Comparison of ENCODE assay signal across 7 cellular contexts in the genomic region with DNA sequence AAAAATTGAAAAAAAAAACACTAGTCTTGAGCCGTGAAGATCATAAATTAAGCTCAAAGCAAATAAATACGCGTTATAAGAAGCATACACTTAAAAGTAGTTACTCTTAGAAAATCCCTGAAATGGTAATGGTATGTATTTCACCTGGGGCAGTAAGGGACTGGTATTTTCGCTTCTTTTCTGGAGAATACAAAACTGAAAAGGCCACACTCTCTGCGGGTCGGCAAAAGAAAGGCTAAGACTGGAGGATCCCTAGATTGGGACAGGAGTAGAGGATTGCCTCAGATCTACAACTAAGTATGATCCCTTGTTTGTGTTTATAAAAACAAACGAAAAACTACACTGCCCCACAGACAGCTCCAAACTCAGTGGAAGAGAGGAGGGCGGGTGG. TPM values are rescaled to one million over a fixed set of nuclear protein-coding genes. Genes with fewer than 3 reads are reported as not detected.
DNase-seq lines count a peak whose midpoint lies in the region; ATAC-seq and TF ChIP-seq lines count a peak whose summit lies in the region.

No MANE protein-coding gene starts in this region.

- H3K27me3 ChIP-seq in iPS-15b (ENCODE audit: control insufficient read depth, insufficient read depth, low read length): no peaks in the 10 kb centered on the region

- H3K4me3 Mint-ChIP-seq in HFFc6: peak overlapping the region; percentile 98
- peak overlapping the region; percentile 99 for H3K4me3 Mint-ChIP-seq in activated CD8-positive, alpha-beta T cell treated with anti-CD3 and anti-CD28 coated beads, Interleukin-2, amount 10 ng/mL, durations not matched to agents 7 days and 5 days
- H3K4me3 Mint-ChIP-seq in stimulated activated naive CD8-positive, alpha-beta T cell treated with anti-CD3 and anti-CD28 coated beads, Interleukin-15, amount 100 ng/mL, for 72 hours: peak overlapping the region; percentile 99 to 100

- CTCF ChIA-PET in activated CD8-positive, alpha-beta T cell treated with anti-CD3 and anti-CD28 coated beads, Interleukin-2, amount 10 ng/mL, durations not matched to agents 7 days and 5 days (lab: Charles Lee): interaction anchor here (0.8 to 3.6 kb wide), 10 partner anchors 14 to 420 kb away, joined by 3 to 20 read pairs (median 4); a partner anchor contains a TSS

- no peak for TF ChIP-seq CTCF in HFFc6 (IDR thresholded peaks at IDR 0.05)

- H3K4me3 ChIP-seq in iPS-15b (ENCODE audit: low read depth, low read length): peak overlapping the region; percentile 69

- H3K9me3 ChIP-seq in iPS-15b (ENCODE audit: control insufficient read depth, insufficient read depth, low read length): no peaks in the 10 kb centered on the region

- DNase-seq in HFFc6 (peak; percentile 1), NCI-H2171 treated with DMSO at 0.1 percent for 48 hours (lab: John Stamatoyannopoulos, UW) (no peak)
- no peak for DNase-seq in activated CD8-positive, alpha-beta T cell treated with anti-CD3 and anti-CD28 coated beads, Interleukin-2, amount 10 ng/mL, durations not matched to agents 7 days and 5 days
- DNase-seq in stimulated activated naive CD8-positive, alpha-beta T cell treated with anti-CD3 and anti-CD28 coated beads, Interleukin-15, amount 100 ng/mL, for 72 hours: no peak
- DNase-seq in stimulated activated CD4-positive, alpha-beta T cell treated with anti-CD3 and anti-CD28 coated beads, Interleukin-12 subunit alpha, Interleukin-12 subunit beta, amount 100 ng/mL, for 4 hours: no peak

- ATAC-seq in activated CD8-positive, alpha-beta T cell treated with anti-CD3 and anti-CD28 coated beads, Interleukin-2, amount 10 ng/mL, durations not matched to agents 7 days and 5 days: no peak
- ATAC-seq in stimulated activated naive CD8-positive, alpha-beta T cell treated with anti-CD3 and anti-CD28 coated beads, Interleukin-15, amount 100 ng/mL, for 72 hours: no peak
- no peak for ATAC-seq in GM18502 (IDR thresholded peaks at IDR 0.05; ENCODE audit: poor library complexity, unreplicated experiment)

- H3K9me3 Mint-ChIP-seq in HFFc6: no peaks in the 10 kb centered on the region
- no peaks in the 10 kb centered on the region for H3K9me3 Mint-ChIP-seq in activated CD8-positive, alpha-beta T cell treated with anti-CD3 and anti-CD28 coated beads, Interleukin-2, amount 10 ng/mL, durations not matched to agents 7 days and 5 days (ENCODE audit: insufficient read depth)
- H3K9me3 Mint-ChIP-seq in stimulated activated naive CD8-positive, alpha-beta T cell treated with anti-CD3 and anti-CD28 coated beads, Interleukin-15, amount 100 ng/mL, for 72 hours: no peaks in the 10 kb centered on the region

- H3K9ac ChIP-seq in iPS-15b (ENCODE audit: low read depth, low read length): peak overlapping the region; percentile 87

- peaks cover 15% of the 10 kb centered on the region; the same call in 1 of the 2 replicates for H3K36me3 Mint-ChIP-seq in HFFc6 (ENCODE audit: low read depth)
- peaks cover 28% of the 10 kb centered on the region for H3K36me3 Mint-ChIP-seq in activated CD8-positive, alpha-beta T cell treated with anti-CD3 and anti-CD28 coated beads, Interleukin-2, amount 10 ng/mL, durations not matched to agents 7 days and 5 days (ENCODE audit: low read depth)

- no peaks in the 10 kb centered on the region for H3K36me3 ChIP-seq in iPS-15b (ENCODE audit: control insufficient read depth, insufficient read depth, low read length)

- peak overlapping the region; percentile 99 for H3K27ac Mint-ChIP-seq in HFFc6
- H3K27ac Mint-ChIP-seq in activated CD8-positive, alpha-beta T cell treated with anti-CD3 and anti-CD28 coated beads, Interleukin-2, amount 10 ng/mL, durations not matched to agents 7 days and 5 days: peak overlapping the region; percentile 99
- peak overlapping the region; percentile 99 to 100 for H3K27ac Mint-ChIP-seq in stimulated activated naive CD8-positive, alpha-beta T cell treated with anti-CD3 and anti-CD28 coated beads, Interleukin-15, amount 100 ng/mL, for 72 hours

- peaks cover 33% of the 10 kb centered on the region for H3K4me1 Mint-ChIP-seq in HFFc6 (ENCODE audit: low read depth)
- H3K4me1 Mint-ChIP-seq in activated CD8-positive, alpha-beta T cell treated with anti-CD3 and anti-CD28 coated beads, Interleukin-2, amount 10 ng/mL, durations not matched to agents 7 days and 5 days (ENCODE audit: low read depth): peaks cover 33% of the 10 kb centered on the region
- peaks cover 55% of the 10 kb centered on the region for H3K4me1 Mint-ChIP-seq in stimulated activated naive CD8-positive, alpha-beta T cell treated with anti-CD3 and anti-CD28 coated beads, Interleukin-15, amount 100 ng/mL, for 72 hours

- H3K27me3 Mint-ChIP-seq in HFFc6 (ENCODE audit: insufficient read depth): peaks cover 3% of the 10 kb centered on the region
- H3K27me3 Mint-ChIP-seq in activated CD8-positive, alpha-beta T cell treated with anti-CD3 and anti-CD28 coated beads, Interleukin-2, amount 10 ng/mL, durations not matched to agents 7 days and 5 days (ENCODE audit: low read depth): no peaks in the 10 kb centered on the region
- H3K27me3 Mint-ChIP-seq in stimulated activated naive CD8-positive, alpha-beta T cell treated with anti-CD3 and anti-CD28 coated beads, Interleukin-15, amount 100 ng/mL, for 72 hours: no peaks in the 10 kb centered on the region

- POLR2A ChIA-PET in activated CD8-positive, alpha-beta T cell treated with anti-CD3 and anti-CD28 coated beads, Interleukin-2, amount 10 ng/mL, durations not matched to agents 7 days and 5 days (lab: Charles Lee): interaction anchor here (0.6 to 2.4 kb wide), 19 partner anchors 9 to 1875 kb away, joined by 3 to 29 read pairs (median 4); a partner anchor contains a TSS

- no peaks in the 10 kb centered on the region for H3K4me1 ChIP-seq in iPS-15b (ENCODE audit: control insufficient read depth, insufficient read depth, low read length)

RNA-seq across cellular contexts. Expression of a gene that starts 0.6 kb away (rescaled TPM):
- 10 to 100 TPM; 56.9 to 82.7 (median 71.4) TPM for total RNA-seq in HFFc6 (2021; fragmentation: NEBNext Ultra II Directional; extraction: Animal tissue kit (Norgen Biotek cat#: 25700))
- total RNA-seq in activated CD8-positive, alpha-beta T cell treated with anti-CD3 and anti-CD28 coated beads, Interleukin-2, amount 10 ng/mL, durations not matched to agents 7 days and 5 days: 10 to 100 TPM; 33.5 to 48.7 TPM
